In the genomic region with DNA sequence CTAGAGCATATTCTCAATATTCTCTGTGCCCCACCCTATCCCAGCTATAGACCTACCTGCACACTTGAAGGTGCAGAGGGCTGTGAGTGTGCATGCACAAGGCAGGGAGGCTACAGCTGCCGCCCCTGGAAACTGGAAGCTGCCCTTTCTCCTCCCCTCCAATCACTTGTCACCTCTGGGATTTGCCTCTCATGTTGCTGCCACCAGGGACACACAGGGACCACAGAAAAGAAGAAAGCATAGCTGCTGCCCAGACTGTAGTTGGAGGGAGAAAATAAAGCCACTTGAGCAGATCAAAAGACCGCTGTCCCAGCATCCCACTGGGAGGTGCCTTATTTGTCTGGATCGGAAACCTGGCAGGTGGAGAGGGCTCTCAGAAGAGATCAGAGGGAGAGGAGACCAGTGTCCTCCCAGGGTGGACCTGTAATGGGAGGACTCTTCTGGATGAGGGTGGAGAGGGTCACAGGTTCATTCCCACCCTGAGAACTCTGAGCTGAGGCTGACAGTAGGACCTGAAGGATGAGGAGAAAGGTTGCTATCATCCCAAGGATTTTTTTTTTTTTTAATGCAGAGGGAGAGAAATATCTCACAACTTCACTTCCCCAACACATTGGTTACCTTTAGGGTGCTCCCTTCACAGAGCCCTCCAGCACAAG, we compare ENCODE assay signal across 1 cellular context.
TF ChIP-seq lines count a peak whose summit lies in the region.

No MANE protein-coding gene starts in this region.

TF ChIP-seq in WTC11, 78 proteins besides CTCF, POLR2A, EP300 and RAD21 (continued from another document):
- TF ChIP-seq, protein P1, sequence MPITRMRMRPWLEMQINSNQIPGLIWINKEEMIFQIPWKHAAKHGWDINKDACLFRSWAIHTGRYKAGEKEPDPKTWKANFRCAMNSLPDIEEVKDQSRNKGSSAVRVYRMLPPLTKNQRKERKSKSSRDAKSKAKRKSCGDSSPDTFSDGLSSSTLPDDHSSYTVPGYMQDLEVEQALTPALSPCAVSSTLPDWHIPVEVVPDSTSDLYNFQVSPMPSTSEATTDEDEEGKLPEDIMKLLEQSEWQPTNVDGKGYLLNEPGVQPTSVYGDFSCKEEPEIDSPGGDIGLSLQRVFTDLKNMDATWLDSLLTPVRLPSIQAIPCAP (CRISPR knock-in tag; IDR thresholded peaks at IDR 0.05): no peak
- TF ChIP-seq OVOL2 (CRISPR knock-in tag; IDR thresholded peaks at IDR 0.05; ENCODE audit: borderline replicate concordance): no peak
- no peak for TF ChIP-seq ETV6 (CRISPR knock-in tag; IDR thresholded peaks at IDR 0.05)
- TF ChIP-seq, protein P2, sequence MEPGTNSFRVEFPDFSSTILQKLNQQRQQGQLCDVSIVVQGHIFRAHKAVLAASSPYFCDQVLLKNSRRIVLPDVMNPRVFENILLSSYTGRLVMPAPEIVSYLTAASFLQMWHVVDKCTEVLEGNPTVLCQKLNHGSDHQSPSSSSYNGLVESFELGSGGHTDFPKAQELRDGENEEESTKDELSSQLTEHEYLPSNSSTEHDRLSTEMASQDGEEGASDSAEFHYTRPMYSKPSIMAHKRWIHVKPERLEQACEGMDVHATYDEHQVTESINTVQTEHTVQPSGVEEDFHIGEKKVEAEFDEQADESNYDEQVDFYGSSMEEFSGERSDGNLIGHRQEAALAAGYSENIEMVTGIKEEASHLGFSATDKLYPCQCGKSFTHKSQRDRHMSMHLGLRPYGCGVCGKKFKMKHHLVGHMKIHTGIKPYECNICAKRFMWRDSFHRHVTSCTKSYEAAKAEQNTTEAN (CRISPR knock-in tag; IDR thresholded peaks at IDR 0.05): no peak
- TF ChIP-seq, protein P3, sequence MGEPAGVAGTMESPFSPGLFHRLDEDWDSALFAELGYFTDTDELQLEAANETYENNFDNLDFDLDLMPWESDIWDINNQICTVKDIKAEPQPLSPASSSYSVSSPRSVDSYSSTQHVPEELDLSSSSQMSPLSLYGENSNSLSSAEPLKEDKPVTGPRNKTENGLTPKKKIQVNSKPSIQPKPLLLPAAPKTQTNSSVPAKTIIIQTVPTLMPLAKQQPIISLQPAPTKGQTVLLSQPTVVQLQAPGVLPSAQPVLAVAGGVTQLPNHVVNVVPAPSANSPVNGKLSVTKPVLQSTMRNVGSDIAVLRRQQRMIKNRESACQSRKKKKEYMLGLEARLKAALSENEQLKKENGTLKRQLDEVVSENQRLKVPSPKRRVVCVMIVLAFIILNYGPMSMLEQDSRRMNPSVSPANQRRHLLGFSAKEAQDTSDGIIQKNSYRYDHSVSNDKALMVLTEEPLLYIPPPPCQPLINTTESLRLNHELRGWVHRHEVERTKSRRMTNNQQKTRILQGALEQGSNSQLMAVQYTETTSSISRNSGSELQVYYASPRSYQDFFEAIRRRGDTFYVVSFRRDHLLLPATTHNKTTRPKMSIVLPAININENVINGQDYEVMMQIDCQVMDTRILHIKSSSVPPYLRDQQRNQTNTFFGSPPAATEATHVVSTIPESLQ (CRISPR knock-in tag; IDR thresholded peaks at IDR 0.05): no peak
- no peak for TF ChIP-seq CREB1 (CRISPR knock-in tag; IDR thresholded peaks at IDR 0.05)
- no peak for TF ChIP-seq FOXK1 (CRISPR knock-in tag; IDR thresholded peaks at IDR 0.05)
- no peak for TF ChIP-seq NFYB (CRISPR knock-in tag; conservative IDR thresholded peaks at IDR 0.05; ENCODE audit: low read depth)
- TF ChIP-seq, protein P4, sequence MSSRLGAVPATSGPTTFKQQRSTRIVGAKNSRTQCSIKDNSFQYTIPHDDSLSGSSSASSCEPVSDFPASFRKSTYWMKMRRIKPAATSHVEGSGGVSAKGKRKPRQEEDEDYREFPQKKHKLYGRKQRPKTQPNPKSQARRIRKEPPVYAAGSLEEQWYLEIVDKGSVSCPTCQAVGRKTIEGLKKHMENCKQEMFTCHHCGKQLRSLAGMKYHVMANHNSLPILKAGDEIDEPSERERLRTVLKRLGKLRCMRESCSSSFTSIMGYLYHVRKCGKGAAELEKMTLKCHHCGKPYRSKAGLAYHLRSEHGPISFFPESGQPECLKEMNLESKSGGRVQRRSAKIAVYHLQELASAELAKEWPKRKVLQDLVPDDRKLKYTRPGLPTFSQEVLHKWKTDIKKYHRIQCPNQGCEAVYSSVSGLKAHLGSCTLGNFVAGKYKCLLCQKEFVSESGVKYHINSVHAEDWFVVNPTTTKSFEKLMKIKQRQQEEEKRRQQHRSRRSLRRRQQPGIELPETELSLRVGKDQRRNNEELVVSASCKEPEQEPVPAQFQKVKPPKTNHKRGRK (CRISPR knock-in tag; IDR thresholded peaks at IDR 0.05; ENCODE audit: borderline replicate concordance): no peak
- TF ChIP-seq, protein P5, sequence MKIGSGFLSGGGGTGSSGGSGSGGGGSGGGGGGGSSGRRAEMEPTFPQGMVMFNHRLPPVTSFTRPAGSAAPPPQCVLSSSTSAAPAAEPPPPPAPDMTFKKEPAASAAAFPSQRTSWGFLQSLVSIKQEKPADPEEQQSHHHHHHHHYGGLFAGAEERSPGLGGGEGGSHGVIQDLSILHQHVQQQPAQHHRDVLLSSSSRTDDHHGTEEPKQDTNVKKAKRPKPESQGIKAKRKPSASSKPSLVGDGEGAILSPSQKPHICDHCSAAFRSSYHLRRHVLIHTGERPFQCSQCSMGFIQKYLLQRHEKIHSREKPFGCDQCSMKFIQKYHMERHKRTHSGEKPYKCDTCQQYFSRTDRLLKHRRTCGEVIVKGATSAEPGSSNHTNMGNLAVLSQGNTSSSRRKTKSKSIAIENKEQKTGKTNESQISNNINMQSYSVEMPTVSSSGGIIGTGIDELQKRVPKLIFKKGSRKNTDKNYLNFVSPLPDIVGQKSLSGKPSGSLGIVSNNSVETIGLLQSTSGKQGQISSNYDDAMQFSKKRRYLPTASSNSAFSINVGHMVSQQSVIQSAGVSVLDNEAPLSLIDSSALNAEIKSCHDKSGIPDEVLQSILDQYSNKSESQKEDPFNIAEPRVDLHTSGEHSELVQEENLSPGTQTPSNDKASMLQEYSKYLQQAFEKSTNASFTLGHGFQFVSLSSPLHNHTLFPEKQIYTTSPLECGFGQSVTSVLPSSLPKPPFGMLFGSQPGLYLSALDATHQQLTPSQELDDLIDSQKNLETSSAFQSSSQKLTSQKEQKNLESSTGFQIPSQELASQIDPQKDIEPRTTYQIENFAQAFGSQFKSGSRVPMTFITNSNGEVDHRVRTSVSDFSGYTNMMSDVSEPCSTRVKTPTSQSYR (CRISPR knock-in tag; IDR thresholded peaks at IDR 0.05): no peak
- TF ChIP-seq, protein P6, sequence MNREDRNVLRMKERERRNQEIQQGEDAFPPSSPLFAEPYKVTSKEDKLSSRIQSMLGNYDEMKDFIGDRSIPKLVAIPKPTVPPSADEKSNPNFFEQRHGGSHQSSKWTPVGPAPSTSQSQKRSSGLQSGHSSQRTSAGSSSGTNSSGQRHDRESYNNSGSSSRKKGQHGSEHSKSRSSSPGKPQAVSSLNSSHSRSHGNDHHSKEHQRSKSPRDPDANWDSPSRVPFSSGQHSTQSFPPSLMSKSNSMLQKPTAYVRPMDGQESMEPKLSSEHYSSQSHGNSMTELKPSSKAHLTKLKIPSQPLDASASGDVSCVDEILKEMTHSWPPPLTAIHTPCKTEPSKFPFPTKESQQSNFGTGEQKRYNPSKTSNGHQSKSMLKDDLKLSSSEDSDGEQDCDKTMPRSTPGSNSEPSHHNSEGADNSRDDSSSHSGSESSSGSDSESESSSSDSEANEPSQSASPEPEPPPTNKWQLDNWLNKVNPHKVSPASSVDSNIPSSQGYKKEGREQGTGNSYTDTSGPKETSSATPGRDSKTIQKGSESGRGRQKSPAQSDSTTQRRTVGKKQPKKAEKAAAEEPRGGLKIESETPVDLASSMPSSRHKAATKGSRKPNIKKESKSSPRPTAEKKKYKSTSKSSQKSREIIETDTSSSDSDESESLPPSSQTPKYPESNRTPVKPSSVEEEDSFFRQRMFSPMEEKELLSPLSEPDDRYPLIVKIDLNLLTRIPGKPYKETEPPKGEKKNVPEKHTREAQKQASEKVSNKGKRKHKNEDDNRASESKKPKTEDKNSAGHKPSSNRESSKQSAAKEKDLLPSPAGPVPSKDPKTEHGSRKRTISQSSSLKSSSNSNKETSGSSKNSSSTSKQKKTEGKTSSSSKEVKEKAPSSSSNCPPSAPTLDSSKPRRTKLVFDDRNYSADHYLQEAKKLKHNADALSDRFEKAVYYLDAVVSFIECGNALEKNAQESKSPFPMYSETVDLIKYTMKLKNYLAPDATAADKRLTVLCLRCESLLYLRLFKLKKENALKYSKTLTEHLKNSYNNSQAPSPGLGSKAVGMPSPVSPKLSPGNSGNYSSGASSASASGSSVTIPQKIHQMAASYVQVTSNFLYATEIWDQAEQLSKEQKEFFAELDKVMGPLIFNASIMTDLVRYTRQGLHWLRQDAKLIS (CRISPR knock-in tag; IDR thresholded peaks at IDR 0.05; ENCODE audit: borderline replicate concordance): no peak
- no peak for TF ChIP-seq ZNF671 (CRISPR knock-in tag; IDR thresholded peaks at IDR 0.05)
- no peak for TF ChIP-seq RELA (CRISPR knock-in tag; IDR thresholded peaks at IDR 0.05; ENCODE audit: borderline replicate concordance)
TF ChIP-seq in WTC11: peak in this region for 0.
